11 cellular contexts compared by ENCODE assay signal in the genomic region with DNA sequence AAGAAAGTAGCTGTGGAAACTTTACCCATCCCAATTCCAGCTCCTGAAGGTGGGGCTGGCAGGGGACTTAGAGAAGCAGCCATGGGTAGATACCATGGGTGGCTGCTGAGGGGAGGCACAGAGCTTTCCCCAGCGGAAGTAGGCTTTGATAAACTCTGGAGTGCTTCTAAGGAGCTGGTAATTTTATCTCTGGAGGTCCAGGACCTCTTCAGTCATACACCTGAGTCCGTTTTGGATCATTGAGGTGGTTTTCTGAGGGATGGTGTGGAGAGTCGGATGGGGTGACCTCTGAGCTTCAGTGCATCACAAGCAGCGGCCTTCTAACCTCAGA. TPM values are rescaled to one million over a fixed set of nuclear protein-coding genes. Genes with fewer than 3 reads are reported as not detected.
A peak's percentile ranks its signal among the peaks of the same experiment; 100 is the strongest.
DNase-seq lines count a peak whose midpoint lies in the region; ATAC-seq and TF ChIP-seq lines count a peak whose summit lies in the region.
"Had no signal": no experiment of that assay in that cellular context is flagged by ENCODE, and none has a peak within 500 bp of the region (broad histone marks: within the 10 kb centered on the region; RNA-seq: fewer than 3 reads in every experiment).

No MANE protein-coding gene starts in this region.

- H3K27ac Mint-ChIP-seq in H9 (peak overlapping the region in 1 of 3 experiments; percentile 78; a peak in 2 of 7 replicates), immature natural killer cell (peak overlapping the region in 5 of 6 donors; percentile 47 to 82 (median 57))

- no peaks in the 10 kb centered on the region for H4K20me1 ChIP-seq in H9 (ENCODE audit: control insufficient read depth, insufficient read depth, insufficient read length)
- no peaks in the 10 kb centered on the region for H4K20me1 ChIP-seq in KMS-11 (ENCODE audit: insufficient read depth)

- DNase-seq in H9 (no peak), immature natural killer cell (no peak), lower leg skin (ENCODE audit: low spot score in 2 of 2) (no peak), NCI-H2227 (lab: John Stamatoyannopoulos, UW; ENCODE audit: unreplicated experiment) (no peak), NCI-H69 (lab: John Stamatoyannopoulos, UW) (no peak)
- no peak for DNase-seq in stimulated activated CD4-positive, alpha-beta T cell treated with anti-CD3 and anti-CD28 coated beads, Interleukin-4, amount 100 ng/mL, for 4 hours

- H3K23ac ChIP-seq in H9 (ENCODE audit: insufficient read length, low read depth, low read length) = no peak overlapping the region

- H4K91ac ChIP-seq in H9 (ENCODE audit: insufficient read length, low read depth, low read length) = no peak overlapping the region

- H3K4me2 ChIP-seq in H9 (ENCODE audit: insufficient read depth, insufficient read length, low read length) (no peak overlapping the region), KMS-11 (peak overlapping the region; percentile 63)

- H3K27me3 ChIP-seq in H9 (ENCODE audit: insufficient read depth, low read length) = no peaks in the 10 kb centered on the region
- H3K27me3 ChIP-seq in KMS-11 (ENCODE audit: insufficient read depth, low read depth) = no peaks in the 10 kb centered on the region
- H3K27me3 ChIP-seq: suprapubic skin had no signal

- no peak overlapping the region for H2BK120ac ChIP-seq in H9 (ENCODE audit: low read depth, low read length, poor library complexity, severe bottlenecking)

- no peak for TF ChIP-seq CTCF in H9 (conservative IDR thresholded peaks at IDR 0.05)
- TF ChIP-seq CTCF in KMS-11 (conservative IDR thresholded peaks at IDR 0.05; ENCODE audit: low read depth, low read length) = no peak
- no peak for TF ChIP-seq CTCF in lower leg skin (IDR thresholded peaks at IDR 0.05)

- H3K79me1 ChIP-seq in H9 (ENCODE audit: insufficient read depth, low read depth, low read length, poor library complexity, severe bottlenecking) = no peaks in the 10 kb centered on the region

- TF ChIP-seq POLR2A in lower leg skin (IDR thresholded peaks at IDR 0.05) = no peak

- H3K27me3 Mint-ChIP-seq in H9 (ENCODE audit: low read depth) (no peaks in the 10 kb centered on the region), immature natural killer cell (ENCODE audit: low read depth in 3 of 3) (peaks cover 2 to 7% (median 3%) of the 10 kb centered on the region in 3 donors)
- H3K27me3 Mint-ChIP-seq: progenitor cell of endocrine pancreas had no signal

- no peak overlapping the region for H2BK15ac ChIP-seq in H9 (ENCODE audit: low read depth, low read length)

- peak overlapping the region; percentile 45 for H3K4me3 ChIP-seq in KMS-11 (IDR thresholded peaks at IDR 0.05; ENCODE audit: insufficient read depth, low read depth, low read length)
- H3K4me3 ChIP-seq in lower leg skin (ENCODE audit: low read depth, poor library complexity, severe bottlenecking) = no peak overlapping the region
- H3K4me3 ChIP-seq: suprapubic skin had no signal

- H3K14ac ChIP-seq in H9 (ENCODE audit: insufficient read depth, low read length) = no peak overlapping the region; the same call in 1 of the 2 replicates

- no peak overlapping the region; the same call in 1 of the 2 replicates for H3K4ac ChIP-seq in H9 (ENCODE audit: low read depth, low read length)

- H3T11ph ChIP-seq in H9 (ENCODE audit: low read length) = no peak overlapping the region

- H3K36me3 ChIP-seq in KMS-11 (ENCODE audit: insufficient read depth) = no peaks in the 10 kb centered on the region
- H3K36me3 ChIP-seq: suprapubic skin had no signal

- H3K79me2 ChIP-seq in H9 (ENCODE audit: insufficient read depth, low read length) (no peaks in the 10 kb centered on the region), KMS-11 (ENCODE audit: insufficient read depth, low read depth) (no peaks in the 10 kb centered on the region)

- H3K9ac ChIP-seq in H9 (ENCODE audit: extremely low read depth, insufficient read length, low read length) (no peak overlapping the region), KMS-11 (peak overlapping the region; percentile 86; the same call in 1 of the 2 replicates)

- H3K4me1 Mint-ChIP-seq in H9 (peaks cover 17 to 20% of the 10 kb centered on the region in 2 experiments), immature natural killer cell (peaks cover 28 to 30% of the 10 kb centered on the region in 2 donors)

- peak overlapping the region; percentile 76 for H2BK20ac ChIP-seq in H9 (ENCODE audit: low read depth, low read length, poor library complexity, severe bottlenecking)

- no peak overlapping the region for H4K8ac ChIP-seq in H9 (replicated peaks; ENCODE audit: insufficient read length, low read depth, low read length)

- H4K5ac ChIP-seq in H9 (ENCODE audit: insufficient read length, low read depth, low read length) = no peak overlapping the region

- H2AK5ac ChIP-seq in H9 (ENCODE audit: insufficient read length, low read length) = no peak overlapping the region

- H3K4me1 ChIP-seq in H9 (ENCODE audit: insufficient read depth, low read length) = peaks cover 5% of the 10 kb centered on the region
- peaks cover 58% of the 10 kb centered on the region for H3K4me1 ChIP-seq in KMS-11 (ENCODE audit: low read depth, poor library complexity, severe bottlenecking)

- peaks cover 6 to 19% of the 10 kb centered on the region in 2 experiments; a peak in 3 of 5 replicates for H3K9me3 Mint-ChIP-seq in H9
- no peaks in the 10 kb centered on the region for H3K9me3 Mint-ChIP-seq in immature natural killer cell

- peaks cover 0 to 10% (median 0%) of the 10 kb centered on the region in 3 experiments; a peak in 2 of 7 replicates for H3K36me3 Mint-ChIP-seq in H9 (ENCODE audit: insufficient read depth in 1 of 3, low read depth in 3 of 3)
- peaks cover 0 to 3% (median 0%) of the 10 kb centered on the region in 3 donors for H3K36me3 Mint-ChIP-seq in immature natural killer cell

- no peak overlapping the region for H2AFZ ChIP-seq in H9 (ENCODE audit: low read length)
- peak overlapping the region; percentile 54 for H2AFZ ChIP-seq in KMS-11 (ENCODE audit: low read depth)

- no peak overlapping the region for H2BK5ac ChIP-seq in H9 (ENCODE audit: insufficient read length, low read length)

- H3K27ac ChIP-seq in H9 (ENCODE audit: insufficient read length, low read depth, low read length) (no peak overlapping the region), KMS-11 (peak overlapping the region; percentile 96)

- peak overlapping the region; percentile 61 for H3K18ac ChIP-seq in H9 (ENCODE audit: insufficient read length, low read depth, low read length)

- intact Hi-C loops in lower leg skin (cut with DNase I; ENCODE audit: low total_unique reads) = loop anchor here (10.0 kb wide), 1 partner anchor 443 kb away; a partner anchor contains a TSS

- H3K23me2 ChIP-seq in H9 (ENCODE audit: insufficient read length, low read depth, low read length, poor library complexity, severe bottlenecking) = no peaks in the 10 kb centered on the region

- H3K56ac ChIP-seq in H9 (ENCODE audit: insufficient read length, low read depth, low read length) = no peak overlapping the region

- H2BK12ac ChIP-seq in H9 (ENCODE audit: insufficient read length, low read depth, low read length) = no peak overlapping the region

- no peaks in the 10 kb centered on the region for H3K9me3 ChIP-seq in H9 (ENCODE audit: control insufficient read depth, low read depth, low read length)
- H3K9me3 ChIP-seq: suprapubic skin had no signal

- peak; percentile 15 for ATAC-seq in GM18508 (IDR thresholded peaks at IDR 0.05; ENCODE audit: insufficient read depth, unreplicated experiment)

- H3K4me3 Mint-ChIP-seq in H9 = no peak overlapping the region
- peak overlapping the region in 3 of 5 donors; percentile 59 to 68 (median 68) for H3K4me3 Mint-ChIP-seq in immature natural killer cell

- WGBS in H9 (ENCODE audit: extremely low coverage, insufficient read length, low lambda C conversion rate) = no CpG with 5 or more reads among the region's 4 CpGs
- 87 to 95% methylated on average over 4 of the region's 4 CpGs for WGBS in lower leg skin, 2 donors

RNA-seq across cellular contexts. Expression of a gene that starts 36.7 kb away (rescaled TPM):
- total RNA-seq in H9 (2021) = not detected in 2 replicates
- polyA plus RNA-seq in immature natural killer cell = not detected
- total RNA-seq in lower leg skin = under 1 TPM in 1 of 4 donors, not detected in 3; 0.19 TPM
- total RNA-seq: fibroblast of lung, progenitor cell of endocrine pancreas, suprapubic skin had no signal
- polyA plus RNA-seq: fibroblast of lung had no signal

RNA-seq across cellular contexts. Expression of a gene that starts 44.8 kb away (rescaled TPM):
- total RNA-seq in H9 (2021) = not detected in 2 replicates
- polyA plus RNA-seq in immature natural killer cell = not detected
- not detected for total RNA-seq in lower leg skin
- total RNA-seq: fibroblast of lung, progenitor cell of endocrine pancreas, suprapubic skin had no signal
- polyA plus RNA-seq: fibroblast of lung had no signal

Comparison
In these comparisons a context has a peak if more than half of its experiments do, and no peak if none do; other contexts are left out.
1. H3K4me3 Mint-ChIP-seq: peak in immature natural killer cell (3 of 5); none in H9 (0 of 2).